8 cellular contexts compared by ENCODE assay signal in the genomic region with DNA sequence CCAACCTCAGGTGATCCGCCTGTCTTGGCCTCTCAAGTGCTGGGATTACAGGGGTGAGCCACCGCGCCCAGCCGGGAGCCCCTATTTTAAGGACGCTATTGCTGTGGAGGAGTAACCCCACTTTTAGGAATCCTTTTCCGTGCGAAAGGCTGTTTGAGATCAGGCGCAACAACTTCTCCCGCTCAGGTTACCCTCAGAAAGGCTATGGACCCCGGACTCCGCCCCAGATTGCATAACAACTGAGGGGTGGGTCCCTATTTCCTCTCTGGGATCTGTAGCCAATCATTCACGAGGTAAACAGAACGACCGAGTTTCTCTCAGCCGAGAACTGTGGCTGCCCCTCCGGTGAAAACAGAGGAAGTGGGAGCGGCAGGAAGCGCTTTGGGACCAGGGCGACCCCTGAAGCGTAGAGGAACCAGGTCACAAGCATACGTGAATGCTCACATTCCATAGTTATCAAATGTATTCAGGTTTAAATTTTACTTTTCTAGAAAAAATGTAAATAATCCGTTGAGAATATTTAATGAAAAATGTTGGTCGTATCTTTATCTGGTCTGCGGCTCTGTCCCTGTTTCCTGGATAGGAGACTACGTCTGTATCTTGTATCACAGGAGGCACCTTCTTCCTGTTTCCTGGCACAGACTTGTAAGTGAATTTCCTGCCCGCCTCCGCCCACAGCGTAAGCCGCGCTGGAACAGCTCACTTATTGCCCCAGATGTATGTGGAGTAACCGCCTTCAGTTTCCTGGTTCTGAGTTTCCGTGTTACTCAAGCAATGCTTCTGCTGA. TPM values are rescaled to one million over a fixed set of nuclear protein-coding genes. Genes with fewer than 3 reads are reported as not detected.
A peak's percentile ranks its signal among the peaks of the same experiment; 100 is the strongest.
DNase-seq lines count a peak whose midpoint lies in the region; ATAC-seq lines count a peak whose summit lies in the region.

No MANE protein-coding gene starts in this region.

- DNase-seq in NCI-H345 (lab: John Stamatoyannopoulos, UW) (peak; percentile 26), NCI-H345 treated with DMSO at 0.1 percent for 48 hours (lab: John Stamatoyannopoulos, UW; ENCODE audit: unreplicated experiment) (no peak), NCI-H526 treated with DMSO at 0.1 percent for 48 hours (lab: John Stamatoyannopoulos, UW) (peak; percentile 54), dermis blood vessel endothelial cell (peak; percentile 100), left kidney (ENCODE audit: low read depth, low spot score) (peak; percentile 97)
- peak; percentile 90 to 93 for DNase-seq in activated CD4-positive, alpha-beta T cell treated with anti-CD3 and anti-CD28 coated beads, Interleukin-2, amount 50 U/mL, for 48 hours
- DNase-seq in stimulated activated CD4-positive, alpha-beta T cell treated with anti-CD3 and anti-CD28 coated beads, Interleukin-1b, Interleukin-23, amount 100 ng/mL, for 4 hours (ENCODE audit: low read depth in 2 of 2) = peak; percentile 78 to 82

- ATAC-seq in HG02970 (IDR thresholded peaks at IDR 0.05; ENCODE audit: low FRiP score, unreplicated experiment) = peak; percentile 62

RNA-seq across cellular contexts. Expression of a gene that starts 26.9 kb away (rescaled TPM):
- 717 and 1,065 TPM in 2 replicates for total RNA-seq in dermis blood vessel endothelial cell

RNA-seq across cellular contexts. Expression of a gene that starts 40.1 kb away (rescaled TPM):
- 53.1 and 63.0 TPM in 2 replicates for total RNA-seq in dermis blood vessel endothelial cell

RNA-seq across cellular contexts. Expression of a gene that starts 40.9 kb away (rescaled TPM):
- 2.9 and 3.5 TPM in 2 replicates for total RNA-seq in dermis blood vessel endothelial cell

RNA-seq across cellular contexts. Expression of a gene that starts 55.1 kb away (rescaled TPM):
- total RNA-seq in dermis blood vessel endothelial cell = 49.5 and 70.3 TPM in 2 replicates
